Comparison of ENCODE assay signal across 13 cellular contexts in the genomic region with DNA sequence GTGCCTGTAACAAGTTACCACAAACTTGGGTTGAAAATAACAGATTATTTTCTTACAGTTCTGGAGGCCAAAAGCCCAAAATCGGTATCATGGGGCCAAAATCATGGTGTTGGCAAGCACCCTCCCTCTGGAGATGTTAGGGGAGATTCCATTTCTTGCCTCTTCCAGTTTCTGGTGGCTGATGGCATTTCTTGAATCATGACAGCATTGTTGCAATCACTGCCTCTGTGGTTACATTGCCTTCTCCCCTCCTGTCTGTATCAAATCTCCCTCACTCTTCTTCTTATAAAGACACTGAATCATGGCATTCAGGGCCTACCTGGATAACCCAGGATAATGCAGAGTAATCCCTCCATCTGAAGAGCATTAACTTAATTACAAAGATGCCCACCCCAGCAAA.
"Had no signal": no experiment of that assay in that cellular context is flagged by ENCODE, and none has a peak within 500 bp of the region (broad histone marks: within the 10 kb centered on the region; RNA-seq: fewer than 3 reads in every experiment).

No MANE protein-coding gene starts in this region.

- H3K27ac Mint-ChIP-seq: activated CD4-positive, alpha-beta memory T cell treated with anti-CD3 and anti-CD28 coated beads, Interleukin-2, amount 10 ng/mL, durations not matched to agents 7 days and 5 days; activated naive CD4-positive, alpha-beta T cell treated with anti-CD3 and anti-CD28 coated beads, Interleukin-2, amount 50 U/mL, for 24 hours; naive thymus-derived CD8-positive, alpha-beta T cell had no signal

- H3K9me3 ChIP-seq: pancreas, tibial artery had no signal

- H3K4me3 Mint-ChIP-seq: activated CD4-positive, alpha-beta memory T cell treated with anti-CD3 and anti-CD28 coated beads, Interleukin-2, amount 10 ng/mL, durations not matched to agents 7 days and 5 days; activated naive CD4-positive, alpha-beta T cell treated with anti-CD3 and anti-CD28 coated beads, Interleukin-2, amount 50 U/mL, for 24 hours; activated T-cell treated with anti-CD3 and anti-CD28 coated beads, Interleukin-2, amount 50 U/mL, for 4 hours; naive thymus-derived CD8-positive, alpha-beta T cell; WTC11 had no signal

- H3K27me3 Mint-ChIP-seq: activated CD4-positive, alpha-beta memory T cell treated with anti-CD3 and anti-CD28 coated beads, Interleukin-2, amount 10 ng/mL, durations not matched to agents 7 days and 5 days had no signal

- H3K9me3 Mint-ChIP-seq: activated CD4-positive, alpha-beta memory T cell treated with anti-CD3 and anti-CD28 coated beads, Interleukin-2, amount 10 ng/mL, durations not matched to agents 7 days and 5 days; activated naive CD4-positive, alpha-beta T cell treated with anti-CD3 and anti-CD28 coated beads, Interleukin-2, amount 50 U/mL, for 24 hours; activated T-cell treated with anti-CD3 and anti-CD28 coated beads, Interleukin-2, amount 50 U/mL, for 4 hours; naive thymus-derived CD8-positive, alpha-beta T cell had no signal

- H3K36me3 ChIP-seq: pancreas, tibial artery had no signal

- H3K36me3 Mint-ChIP-seq: activated naive CD4-positive, alpha-beta T cell treated with anti-CD3 and anti-CD28 coated beads, Interleukin-2, amount 50 U/mL, for 24 hours; naive thymus-derived CD8-positive, alpha-beta T cell; WTC11 had no signal

- H3K27me3 ChIP-seq: pancreas, tibial artery had no signal

- ATAC-seq: activated T-cell treated with anti-CD3 and anti-CD28 coated beads, Interleukin-2, amount 50 U/mL, for 4 hours; left lobe of liver; naive thymus-derived CD8-positive, alpha-beta T cell; pancreas had no signal

- DNase-seq: activated CD4-positive, alpha-beta memory T cell treated with anti-CD3 and anti-CD28 coated beads, Interleukin-2, amount 10 ng/mL, durations not matched to agents 7 days and 5 days; activated CD4-positive, alpha-beta T cell treated with anti-CD3 and anti-CD28 coated beads for 4 hours; activated effector memory CD4-positive, alpha-beta T cell treated with Interleukin-2 at 50 U/mL for 16 hours; activated T-cell treated with anti-CD3 and anti-CD28 coated beads, Interleukin-2, amount 50 U/mL, for 4 hours; dorsolateral prefrontal cortex; naive thymus-derived CD8-positive, alpha-beta T cell; pancreas; stimulated activated CD4-positive, alpha-beta T cell treated with anti-CD3 and anti-CD28 coated beads, Interleukin-4, amount 100 ng/mL, for 1 hour; stimulated activated naive CD4-positive, alpha-beta T cell; tibial artery had no signal

- H3K4me1 Mint-ChIP-seq: activated naive CD4-positive, alpha-beta T cell treated with anti-CD3 and anti-CD28 coated beads, Interleukin-2, amount 50 U/mL, for 24 hours; naive thymus-derived CD8-positive, alpha-beta T cell had no signal

- H3K27ac ChIP-seq: dorsolateral prefrontal cortex, pancreas, tibial artery had no signal

- H3K4me3 ChIP-seq: dorsolateral prefrontal cortex, pancreas, tibial artery had no signal
